In genomic region chr4:150173420-150173819, GRCh38 we compare ENCODE assay signal across 14 cellular contexts.
DNase-seq lines count a peak whose midpoint lies in the region; ATAC-seq and TF ChIP-seq lines count a peak whose summit lies in the region.
"Had no signal": no experiment of that assay in that cellular context is flagged by ENCODE, and none has a peak within 500 bp of the region (broad histone marks: within the 10 kb centered on the region; RNA-seq: fewer than 3 reads in every experiment).

No MANE protein-coding gene starts in this region.

- peaks cover 24% of the 10 kb centered on the region for H3K36me3 Mint-ChIP-seq in brain
- H3K36me3 Mint-ChIP-seq: activated naive CD8-positive, alpha-beta T cell treated with anti-CD3 and anti-CD28 coated beads, Interleukin-2, amount 10 ng/mL, durations not matched to agents 7 days and 5 days; WTC11 had no signal

- H3K27me3 ChIP-seq in right lobe of liver (no peaks in the 10 kb centered on the region), gastrocnemius medialis (no peaks in the 10 kb centered on the region), tibial artery (no peaks in the 10 kb centered on the region)
- no peaks in the 10 kb centered on the region for H3K27me3 ChIP-seq in effector memory CD4-positive, alpha-beta T cell (replicated peaks; ENCODE audit: control insufficient read depth, insufficient read depth, low read length, poor library complexity, severe bottlenecking)
- H3K27me3 ChIP-seq: ovary had no signal

- H3K36me3 ChIP-seq in right lobe of liver = no peaks in the 10 kb centered on the region
- no peaks in the 10 kb centered on the region for H3K36me3 ChIP-seq in gastrocnemius medialis
- H3K36me3 ChIP-seq in tibial artery = no peaks in the 10 kb centered on the region
- no peaks in the 10 kb centered on the region for H3K36me3 ChIP-seq in effector memory CD4-positive, alpha-beta T cell (ENCODE audit: control insufficient read depth, insufficient read depth, low read length)
- H3K36me3 ChIP-seq: ovary had no signal

- H3K4me1 Mint-ChIP-seq in brain = peaks cover 89% of the 10 kb centered on the region
- H3K4me1 Mint-ChIP-seq: activated naive CD8-positive, alpha-beta T cell treated with anti-CD3 and anti-CD28 coated beads, Interleukin-2, amount 10 ng/mL, durations not matched to agents 7 days and 5 days; WTC11 had no signal

- intact Hi-C loops in right lobe of liver (cut with DNase I) = no loop called here
- intact Hi-C loops in gastrocnemius medialis (cut with DNase I; ENCODE audit: low total_unique reads) = no loop called here
- intact Hi-C loops in tibial artery (cut with DNase I; ENCODE audit: low total_unique reads) = no loop called here

- H3K9me3 ChIP-seq in right lobe of liver = no peaks in the 10 kb centered on the region
- no peaks in the 10 kb centered on the region for H3K9me3 ChIP-seq in gastrocnemius medialis
- no peaks in the 10 kb centered on the region for H3K9me3 ChIP-seq in tibial artery
- H3K9me3 ChIP-seq in effector memory CD4-positive, alpha-beta T cell (ENCODE audit: control insufficient read depth, low read length) = no peaks in the 10 kb centered on the region
- H3K9me3 ChIP-seq: ovary had no signal

- H3K27ac ChIP-seq in right lobe of liver (no peak overlapping the region), gastrocnemius medialis (peak overlapping the region in 3 of 4 donors; percentile 3 to 55 (median 11)), tibial artery (no peak overlapping the region)
- no peak overlapping the region for H3K27ac ChIP-seq in effector memory CD4-positive, alpha-beta T cell (ENCODE audit: insufficient read depth, low read length, poor library complexity, severe bottlenecking)
- H3K27ac ChIP-seq: ovary had no signal

- WGBS in right lobe of liver (ENCODE audit: insufficient coverage, low coverage, low lambda C conversion rate, missing lambda C conversion rate) = 60% methylated on average over 1 of the region's 1 CpG

- DNase-seq in M059J (ENCODE audit: low read depth) (peak; percentile 45), right lobe of liver (no peak), gastrocnemius medialis (no peak), tibial artery (no peak)
- no peak for DNase-seq in effector memory CD4-positive, alpha-beta T cell
- DNase-seq: activated naive CD8-positive, alpha-beta T cell treated with anti-CD3 and anti-CD28 coated beads, Interleukin-2, amount 10 ng/mL, durations not matched to agents 7 days and 5 days; COR-L47; left cardiac atrium; NCI-H146; ovary had no signal

- peak; percentile 28 to 54 (median 46) for ATAC-seq in right lobe of liver
- ATAC-seq in gastrocnemius medialis = peak in 1 of 2 donors; percentile 16
- ATAC-seq in GM21529 (IDR thresholded peaks at IDR 0.05; ENCODE audit: unreplicated experiment) = no peak
- ATAC-seq: WTC11 had no signal

- peaks cover 0 to 2% (median 0%) of the 10 kb centered on the region in 5 experiments for H3K9me3 Mint-ChIP-seq in brain
- H3K9me3 Mint-ChIP-seq: activated naive CD8-positive, alpha-beta T cell treated with anti-CD3 and anti-CD28 coated beads, Interleukin-2, amount 10 ng/mL, durations not matched to agents 7 days and 5 days; stimulated activated naive CD8-positive, alpha-beta T cell treated with anti-CD3 and anti-CD28 coated beads, Interleukin-15, Interleukin-2, amounts not matched to agents 100 ng/mL and 50 ng/mL, for 24 hours had no signal

- TF ChIP-seq CTCF in brain (conservative IDR thresholded peaks at IDR 0.05) (no peak), right lobe of liver (IDR thresholded peaks at IDR 0.05) (no peak), gastrocnemius medialis (IDR thresholded peaks at IDR 0.05 in 4 of 5, conservative IDR thresholded peaks at IDR 0.05 in 1 of 5) (no peak), tibial artery (IDR thresholded peaks at IDR 0.05) (no peak)

- peaks cover 3% of the 10 kb centered on the region for H3K27me3 Mint-ChIP-seq in brain
- H3K27me3 Mint-ChIP-seq: stimulated activated naive CD8-positive, alpha-beta T cell treated with anti-CD3 and anti-CD28 coated beads, Interleukin-15, Interleukin-2, amounts not matched to agents 100 ng/mL and 50 ng/mL, for 24 hours had no signal

- peak overlapping the region; percentile 91 to 98 (median 93) for H3K27ac Mint-ChIP-seq in brain
- H3K27ac Mint-ChIP-seq: activated naive CD8-positive, alpha-beta T cell treated with anti-CD3 and anti-CD28 coated beads, Interleukin-2, amount 10 ng/mL, durations not matched to agents 7 days and 5 days; stimulated activated naive CD8-positive, alpha-beta T cell treated with anti-CD3 and anti-CD28 coated beads, Interleukin-15, Interleukin-2, amounts not matched to agents 100 ng/mL and 50 ng/mL, for 24 hours; WTC11 had no signal

- H3K4me3 ChIP-seq in right lobe of liver = no peak overlapping the region
- H3K4me3 ChIP-seq in gastrocnemius medialis = no peak overlapping the region
- no peak overlapping the region for H3K4me3 ChIP-seq in tibial artery
- H3K4me3 ChIP-seq in effector memory CD4-positive, alpha-beta T cell (ENCODE audit: insufficient read depth, low read depth, low read length, poor library complexity, severe bottlenecking) = no peak overlapping the region
- H3K4me3 ChIP-seq: ovary had no signal

- in situ Hi-C loops in gastrocnemius medialis (cut with MboI; ENCODE audit: low sequenced_read_pairs in 4 of 4) = no loop called here

- H3K4me1 ChIP-seq in right lobe of liver (no peaks in the 10 kb centered on the region), gastrocnemius medialis (peaks cover 0 to 6% of the 10 kb centered on the region in 2 donors), tibial artery (peaks cover 0 to 27% (median 10%) of the 10 kb centered on the region in 4 donors)
- no peaks in the 10 kb centered on the region for H3K4me1 ChIP-seq in effector memory CD4-positive, alpha-beta T cell (ENCODE audit: control insufficient read depth, insufficient read depth, low read length, poor library complexity, severe bottlenecking)

- peak overlapping the region; percentile 15 to 67 (median 31) for H3K4me3 Mint-ChIP-seq in brain
- H3K4me3 Mint-ChIP-seq: activated naive CD8-positive, alpha-beta T cell treated with anti-CD3 and anti-CD28 coated beads, Interleukin-2, amount 10 ng/mL, durations not matched to agents 7 days and 5 days; stimulated activated naive CD8-positive, alpha-beta T cell treated with anti-CD3 and anti-CD28 coated beads, Interleukin-15, Interleukin-2, amounts not matched to agents 100 ng/mL and 50 ng/mL, for 24 hours; WTC11 had no signal

- TF ChIP-seq POLR2A in right lobe of liver (IDR thresholded peaks at IDR 0.05) = no peak
- no peak for TF ChIP-seq POLR2A in gastrocnemius medialis (IDR thresholded peaks at IDR 0.05)

Comparison
In these comparisons a context has a peak if more than half of its experiments do, and no peak if none do; other contexts are left out.
1. H3K27ac ChIP-seq: peak in gastrocnemius medialis (3 of 4); none in right lobe of liver (0 of 3), tibial artery (0 of 2) and effector memory CD4-positive, alpha-beta T cell (single experiment).